Comparison of ENCODE assay signal across 18 cellular contexts in genomic region chr10:22329150-22329549, GRCh38. TPM values are rescaled to one million over a fixed set of nuclear protein-coding genes. Genes with fewer than 3 reads are reported as not detected.
DNase-seq lines count a peak whose midpoint lies in the region; ATAC-seq and TF ChIP-seq lines count a peak whose summit lies in the region.
"Had no signal": no experiment of that assay in that cellular context is flagged by ENCODE, and none has a peak within 500 bp of the region (broad histone marks: within the 10 kb centered on the region; RNA-seq: fewer than 3 reads in every experiment).

No MANE protein-coding gene starts in this region.

- peaks cover 10% of the 10 kb centered on the region; the same call in 1 of the 2 replicates for H3K36me3 ChIP-seq in BLaER1
- peaks cover 40% of the 10 kb centered on the region for H3K36me3 ChIP-seq in KMS-11 (ENCODE audit: insufficient read depth)
- H3K36me3 ChIP-seq in osteoblast (ENCODE audit: insufficient read depth, low read length): peaks cover 31% of the 10 kb centered on the region

- H3K36me3 Mint-ChIP-seq in WTC11: no peaks in the 10 kb centered on the region
- H3K36me3 Mint-ChIP-seq in activated T-cell treated with anti-CD3 and anti-CD28 coated beads, Interleukin-2, amount 50 U/mL, for 72 hours (ENCODE audit: insufficient read depth in 2 of 2): peaks cover 17 to 32% of the 10 kb centered on the region in 2 donors

- H3K79me2 ChIP-seq in KMS-11 (ENCODE audit: insufficient read depth, low read depth) (peaks cover 79% of the 10 kb centered on the region), osteoblast (ENCODE audit: insufficient read depth, low read length) (peaks cover 20% of the 10 kb centered on the region)

- peaks cover 2% of the 10 kb centered on the region for H3K9me3 ChIP-seq in BLaER1
- H3K9me3 ChIP-seq in osteoblast (ENCODE audit: low read depth, low read length): no peaks in the 10 kb centered on the region

- H3K27ac ChIP-seq in BLaER1 (peak overlapping the region; percentile 98), KMS-11 (peak overlapping the region; percentile 89; the same call in 1 of the 2 replicates), osteoblast (ENCODE audit: low read depth, low read length) (no peak overlapping the region)

- H3K27ac Mint-ChIP-seq in WTC11: no peak overlapping the region
- no peak overlapping the region for H3K27ac Mint-ChIP-seq in activated T-cell treated with anti-CD3 and anti-CD28 coated beads, Interleukin-2, amount 50 U/mL, for 72 hours

- POLR2A ChIA-PET in WTC11 (lab: Charles Lee): no interaction called here

- TF ChIP-seq CTCF in KMS-11 (conservative IDR thresholded peaks at IDR 0.05; ENCODE audit: low read depth, low read length) (no peak), WTC11 (IDR thresholded peaks at IDR 0.05) (no peak), osteoblast (IDR thresholded peaks at IDR 0.05; ENCODE audit: extremely low read depth, low read depth, low read length) (no peak)

- no peak for ATAC-seq in WTC11
- ATAC-seq in activated T-cell treated with anti-CD3 and anti-CD28 coated beads, Interleukin-2, amount 50 U/mL, for 72 hours (replicated peaks in 1 of 2): no peak

- H4K20me1 ChIP-seq in BLaER1 (peaks cover 25% of the 10 kb centered on the region), KMS-11 (ENCODE audit: insufficient read depth) (no peaks in the 10 kb centered on the region), osteoblast (ENCODE audit: insufficient read depth, low read length) (peaks cover 14% of the 10 kb centered on the region)

- peaks cover 94% of the 10 kb centered on the region for H3K27me3 Mint-ChIP-seq in WTC11 (ENCODE audit: low read depth)
- peaks cover 25% of the 10 kb centered on the region for H3K27me3 Mint-ChIP-seq in activated T-cell treated with anti-CD3 and anti-CD28 coated beads, Interleukin-2, amount 50 U/mL, for 72 hours (ENCODE audit: low read depth)

- DNase-seq in WTC11 (ENCODE audit: low spot score) (peak; percentile 18), 8988T (no peak), Kasumi-1 (lab: John Stamatoyannopoulos, UW) (no peak), osteoblast (ENCODE audit: insufficient read length, low spot score, missing footprints) (no peak)
- no peak for DNase-seq in activated T-cell treated with anti-CD3 and anti-CD28 coated beads, Interleukin-2, amount 50 U/mL, for 72 hours
- DNase-seq: C1 segment of cervical spinal cord; Calu3; CD4-positive, alpha-beta memory T cell; COR-L47; DMS53; DMS79 treated with DMSO at 0.1 percent for 48 hours; GF-D8; H7; HCEC 1CT had no signal

- no peaks in the 10 kb centered on the region for H3K9me3 Mint-ChIP-seq in WTC11
- no peaks in the 10 kb centered on the region for H3K9me3 Mint-ChIP-seq in activated T-cell treated with anti-CD3 and anti-CD28 coated beads, Interleukin-2, amount 50 U/mL, for 72 hours

- CTCF ChIA-PET in WTC11 (lab: Charles Lee): no interaction called here

- H3K4me3 ChIP-seq in BLaER1 (peak overlapping the region; percentile 77), KMS-11 (IDR thresholded peaks at IDR 0.05; ENCODE audit: insufficient read depth, low read depth, low read length) (no peak overlapping the region), osteoblast (ENCODE audit: insufficient read depth, low read length) (no peak overlapping the region)

- H2AFZ ChIP-seq in KMS-11 (ENCODE audit: low read depth) (no peak overlapping the region), osteoblast (ENCODE audit: low read length) (no peak overlapping the region)

- no peak overlapping the region for H3K4me3 Mint-ChIP-seq in WTC11
- H3K4me3 Mint-ChIP-seq in activated T-cell treated with anti-CD3 and anti-CD28 coated beads, Interleukin-2, amount 50 U/mL, for 72 hours: no peak overlapping the region
- H3K4me3 Mint-ChIP-seq: CD4-positive, alpha-beta memory T cell had no signal

- H3K4me2 ChIP-seq in BLaER1: peak overlapping the region; percentile 65
- H3K4me2 ChIP-seq in KMS-11: peak overlapping the region; percentile 69
- no peak overlapping the region for H3K4me2 ChIP-seq in osteoblast (ENCODE audit: insufficient read depth, low read length)

- H3K9ac ChIP-seq in BLaER1: peak overlapping the region; percentile 85
- peak overlapping the region; percentile 85; the same call in 1 of the 2 replicates for H3K9ac ChIP-seq in KMS-11

- H3K4me1 ChIP-seq in BLaER1: peaks cover 7% of the 10 kb centered on the region
- peaks cover 62% of the 10 kb centered on the region for H3K4me1 ChIP-seq in KMS-11 (ENCODE audit: low read depth, poor library complexity, severe bottlenecking)
- peaks cover 14% of the 10 kb centered on the region for H3K4me1 ChIP-seq in osteoblast (ENCODE audit: insufficient read depth, low read length)

- peaks cover 86% of the 10 kb centered on the region for H3K27me3 ChIP-seq in BLaER1
- H3K27me3 ChIP-seq in KMS-11 (ENCODE audit: insufficient read depth, low read depth): no peaks in the 10 kb centered on the region
- peaks cover 13% of the 10 kb centered on the region for H3K27me3 ChIP-seq in osteoblast (ENCODE audit: insufficient read depth, low read length)

- H3K4me1 Mint-ChIP-seq in WTC11: peaks cover 39% of the 10 kb centered on the region
- peaks cover 38% of the 10 kb centered on the region for H3K4me1 Mint-ChIP-seq in activated T-cell treated with anti-CD3 and anti-CD28 coated beads, Interleukin-2, amount 50 U/mL, for 72 hours (ENCODE audit: low read depth)

TF ChIP-seq in WTC11, 78 proteins besides CTCF, POLR2A, EP300 and RAD21 (continues in another document):
- TF ChIP-seq KAT7 (CRISPR knock-in tag; IDR thresholded peaks at IDR 0.05; ENCODE audit: borderline replicate concordance): no peak
- no peak for TF ChIP-seq NFATC4 (CRISPR knock-in tag; IDR thresholded peaks at IDR 0.05)
- TF ChIP-seq NR2C2 (CRISPR knock-in tag; IDR thresholded peaks at IDR 0.05): no peak
- no peak for TF ChIP-seq MXD4 (CRISPR knock-in tag; IDR thresholded peaks at IDR 0.05; ENCODE audit: borderline replicate concordance)
- no peak for TF ChIP-seq ZNF671 (CRISPR knock-in tag; IDR thresholded peaks at IDR 0.05)
- TF ChIP-seq ATF2 (CRISPR knock-in tag; IDR thresholded peaks at IDR 0.05; ENCODE audit: borderline replicate concordance, low read depth): no peak
- TF ChIP-seq MAX (CRISPR knock-in tag; IDR thresholded peaks at IDR 0.05): no peak
- no peak for TF ChIP-seq HMGA2 (CRISPR knock-in tag; IDR thresholded peaks at IDR 0.05)
- no peak for TF ChIP-seq SOX15 (CRISPR knock-in tag; IDR thresholded peaks at IDR 0.05)
- TF ChIP-seq AFF4 (CRISPR knock-in tag; IDR thresholded peaks at IDR 0.05; ENCODE audit: borderline replicate concordance): no peak

RNA-seq across cellular contexts. Expression of gene BMI1, which starts 8.3 kb away (rescaled TPM):
- total RNA-seq in WTC11 (2021): 3.4 to 4.0 TPM (median 4.0 TPM) in 3 replicates
- total RNA-seq in osteoblast: 64.8 and 73.1 TPM in 2 replicates
- 10 to 100 TPM; 83.4 to 87.5 TPM for total RNA-seq in activated T-cell treated with anti-CD3 and anti-CD28 coated beads, Interleukin-2, amount 50 U/mL, for 72 hours

RNA-seq across cellular contexts. Expression of gene COMMD3, which starts 13.0 kb away (rescaled TPM):
- total RNA-seq in WTC11 (2021) (2.6 to 3.6 TPM (median 3.5 TPM) in 3 replicates), osteoblast (49.2 and 53.9 TPM in 2 replicates)
- 100 to 1,000 TPM in 1 of 2 donors, 10 to 100 TPM in 1; 95.0 to 104 TPM for total RNA-seq in activated T-cell treated with anti-CD3 and anti-CD28 coated beads, Interleukin-2, amount 50 U/mL, for 72 hours

RNA-seq across cellular contexts. Expression of gene SPAG6, which starts 16.1 kb away (rescaled TPM):
- 0.30 to 0.74 TPM in 2 of 3 replicates, not detected in the other for total RNA-seq in WTC11 (2021)
- total RNA-seq in osteoblast: not detected in 2 replicates
- total RNA-seq in activated T-cell treated with anti-CD3 and anti-CD28 coated beads, Interleukin-2, amount 50 U/mL, for 72 hours: under 1 TPM; 0.37 to 0.38 TPM
- total RNA-seq: A172; Calu3; CD4-positive, alpha-beta memory T cell; H1; H7 had no signal

Comparison
In these comparisons a context has a peak if more than half of its experiments do, and no peak if none do; other contexts are left out.
1. RNA of gene BMI1, which starts 8.3 kb away (total RNA-seq): 83.4 to 87.5 TPM in activated T-cell treated with anti-CD3 and anti-CD28 coated beads, Interleukin-2, amount 50 U/mL, for 72 hours and 64.8 to 73.1 TPM in osteoblast; 3.4 to 4.0 TPM in WTC11; every median in the first group is over 10 times any median in the second.
2. RNA of gene COMMD3, which starts 13.0 kb away (total RNA-seq): 95.0 to 104 TPM in activated T-cell treated with anti-CD3 and anti-CD28 coated beads, Interleukin-2, amount 50 U/mL, for 72 hours and 49.2 to 53.9 TPM in osteoblast; 2.6 to 3.6 TPM in WTC11; every median in the first group is over 10 times any median in the second.